Comparison of ENCODE assay signal across 7 cellular contexts in the genomic region with DNA sequence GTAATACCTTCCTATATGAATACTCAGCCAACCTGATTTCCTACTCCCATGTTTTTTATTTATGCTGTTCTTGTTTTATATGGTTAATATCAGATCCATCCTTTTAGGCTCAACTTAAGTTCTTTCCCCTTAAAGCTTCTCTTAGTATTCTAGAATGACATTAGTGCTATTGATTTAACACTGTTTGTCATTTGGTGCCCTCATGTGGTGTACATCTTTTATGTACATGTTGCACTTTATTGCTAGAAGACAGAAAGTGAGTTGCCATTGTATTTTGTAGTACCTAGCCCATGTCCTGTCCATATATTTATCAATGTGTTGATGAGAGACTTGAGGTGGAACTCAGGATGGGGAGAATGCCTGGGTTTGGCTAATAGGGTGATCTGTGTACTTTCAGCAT. TPM values are rescaled to one million over a fixed set of nuclear protein-coding genes. Genes with fewer than 3 reads are reported as not detected.
DNase-seq lines count a peak whose midpoint lies in the region; ATAC-seq and TF ChIP-seq lines count a peak whose summit lies in the region.

No MANE protein-coding gene starts in this region.

- no peak overlapping the region for H3K4me2 ChIP-seq in mesendoderm (ENCODE audit: low read length)

- H4K8ac ChIP-seq in mesendoderm (ENCODE audit: low read depth, low read length), result no peak overlapping the region

- H2BK120ac ChIP-seq in mesendoderm (ENCODE audit: low read depth, low read length), result no peak overlapping the region

- no peak for TF ChIP-seq CTCF in testis (IDR thresholded peaks at IDR 0.05)

- no peak overlapping the region for H2BK5ac ChIP-seq in mesendoderm (ENCODE audit: low read length)

- no peak overlapping the region for H3K56ac ChIP-seq in mesendoderm (ENCODE audit: low read length)

- no peak overlapping the region for H3K9ac ChIP-seq in mesendoderm (ENCODE audit: low read length)

- ATAC-seq in naive B cell (ENCODE audit: low read depth in 2 of 2) (no peak), HG03039 (IDR thresholded peaks at IDR 0.05; ENCODE audit: unreplicated experiment) (no peak)

- H3K4me3 ChIP-seq in testis (no peak overlapping the region), mesendoderm (ENCODE audit: low read length) (no peak overlapping the region)

- no peaks in the 10 kb centered on the region for H3K36me3 ChIP-seq in testis (ENCODE audit: low read depth, missing control alignments)
- peaks cover 2% of the 10 kb centered on the region for H3K36me3 ChIP-seq in mesendoderm (ENCODE audit: control insufficient read depth, insufficient read depth, low read length)

- no peak overlapping the region for H2AK5ac ChIP-seq in mesendoderm (ENCODE audit: low read length)

- no peaks in the 10 kb centered on the region for H3K9me3 ChIP-seq in testis

- H3K18ac ChIP-seq in mesendoderm (ENCODE audit: low read length), result no peak overlapping the region

- H3K27me3 Mint-ChIP-seq in activated naive CD8-positive, alpha-beta T cell treated with anti-CD3 and anti-CD28 coated beads for 36 hours, result no peaks in the 10 kb centered on the region
- H3K27me3 Mint-ChIP-seq in naive B cell, result no peaks in the 10 kb centered on the region

- intact Hi-C loops in testis (cut with DNase I; ENCODE audit: low total_unique reads), result no loop called here

- peaks cover 45% of the 10 kb centered on the region for H3K36me3 Mint-ChIP-seq in activated naive CD8-positive, alpha-beta T cell treated with anti-CD3 and anti-CD28 coated beads for 36 hours
- peaks cover 2 to 12% of the 10 kb centered on the region in 2 donors for H3K36me3 Mint-ChIP-seq in naive B cell

- peak overlapping the region; percentile 56 for H3K4me3 Mint-ChIP-seq in activated naive CD8-positive, alpha-beta T cell treated with anti-CD3 and anti-CD28 coated beads for 36 hours
- peak overlapping the region; percentile 2 to 96 (median 86) for H3K4me3 Mint-ChIP-seq in naive B cell

- H3K79me2 ChIP-seq in mesendoderm (ENCODE audit: control insufficient read depth, insufficient read depth, low read length), result peaks cover 16% of the 10 kb centered on the region

- H3K4me1 Mint-ChIP-seq in activated naive CD8-positive, alpha-beta T cell treated with anti-CD3 and anti-CD28 coated beads for 36 hours, result peaks cover 34% of the 10 kb centered on the region
- H3K4me1 Mint-ChIP-seq in naive B cell, result peaks cover 39 to 43% (median 40%) of the 10 kb centered on the region in 3 donors

- no peak overlapping the region for H3K4ac ChIP-seq in mesendoderm (ENCODE audit: low read depth, low read length)

- no peak for TF ChIP-seq POLR2A in testis (IDR thresholded peaks at IDR 0.05)

- H3K27me3 ChIP-seq in testis (no peaks in the 10 kb centered on the region), mesendoderm (ENCODE audit: insufficient read depth, low read length, poor library complexity) (no peaks in the 10 kb centered on the region)

- H3K79me1 ChIP-seq in mesendoderm (ENCODE audit: low read length), result peaks cover 17% of the 10 kb centered on the region

- no peaks in the 10 kb centered on the region for H3K9me3 Mint-ChIP-seq in activated naive CD8-positive, alpha-beta T cell treated with anti-CD3 and anti-CD28 coated beads for 36 hours
- peaks cover 0 to 1% (median 0%) of the 10 kb centered on the region in 7 donors for H3K9me3 Mint-ChIP-seq in naive B cell

- no peak overlapping the region for H3K27ac Mint-ChIP-seq in activated naive CD8-positive, alpha-beta T cell treated with anti-CD3 and anti-CD28 coated beads for 36 hours
- peak overlapping the region in 4 of 6 donors; percentile 17 to 95 (median 74) for H3K27ac Mint-ChIP-seq in naive B cell

- no peak overlapping the region for H4K5ac ChIP-seq in mesendoderm (ENCODE audit: low read length)

- no peak overlapping the region for H3K23ac ChIP-seq in mesendoderm (ENCODE audit: low read length)

- H3K4me1 ChIP-seq in testis (peaks cover 16% of the 10 kb centered on the region), mesendoderm (ENCODE audit: control insufficient read depth, low read depth, low read length) (peaks cover 8% of the 10 kb centered on the region)

- DNase-seq in DMS53 treated with DMSO at 0.1 percent for 48 hours (lab: John Stamatoyannopoulos, UW; ENCODE audit: unreplicated experiment) (peak; percentile 32), LHCN-M2 (ENCODE audit: low read depth) (peak; percentile 57), naive B cell (no peak), testis (no peak), mesendoderm (no peak)
- DNase-seq in activated naive CD8-positive, alpha-beta T cell treated with anti-CD3 and anti-CD28 coated beads for 36 hours, result no peak

- H3K27ac ChIP-seq in testis (no peak overlapping the region), mesendoderm (ENCODE audit: low read depth, low read length) (no peak overlapping the region)

- H2BK15ac ChIP-seq in mesendoderm (replicated peaks; ENCODE audit: low read depth), result no peak overlapping the region

RNA-seq across cellular contexts. Expression of gene HTRA2, which starts 2.5 kb away (rescaled TPM):
- 40.9 and 43.2 TPM in 2 replicates for total RNA-seq in LHCN-M2 (2014; rRNA removed)
- polyA plus RNA-seq in LHCN-M2 (2012), result 41.4 TPM
- total RNA-seq in activated naive CD8-positive, alpha-beta T cell treated with anti-CD3 and anti-CD28 coated beads for 36 hours, result 10 to 100 TPM; 56.8 to 59.3 TPM
- 10 to 100 TPM; 33.0 to 52.0 (median 44.7) TPM for polyA plus RNA-seq in naive B cell (ENCODE audit: low read depth in 6 of 6)
- total RNA-seq in testis, result 10 to 100 TPM; 36.5 to 46.8 TPM
- 45.8 TPM for polyA plus RNA-seq in testis (ENCODE audit: insufficient read depth, low read depth, low replicate concordance)
- polyA plus RNA-seq in mesendoderm (2013, experiment 1 of 2), result 20.5 TPM
- polyA plus RNA-seq in mesendoderm (2013, experiment 2 of 2), result 20.1 TPM

RNA-seq across cellular contexts. Expression of gene AUP1, which starts 2.7 kb away (rescaled TPM):
- total RNA-seq in LHCN-M2 (2014; rRNA removed) (140 TPM in 2 replicates), testis (100 to 1,000 TPM; 141 to 169 TPM)
- polyA plus RNA-seq in LHCN-M2 (2012), result 84.0 TPM
- 100 to 1,000 TPM; 138 to 140 TPM for total RNA-seq in activated naive CD8-positive, alpha-beta T cell treated with anti-CD3 and anti-CD28 coated beads for 36 hours
- polyA plus RNA-seq in naive B cell (ENCODE audit: low read depth in 6 of 6) (100 to 1,000 TPM in 3 of 6 donors, 10 to 100 TPM in 3; 83.3 to 155 (median 99.9) TPM), testis (ENCODE audit: insufficient read depth, low read depth, low replicate concordance) (107 TPM)
- polyA plus RNA-seq in mesendoderm (2013, experiment 1 of 2), result 81.2 TPM
- 80.8 TPM for polyA plus RNA-seq in mesendoderm (2013, experiment 2 of 2)

RNA-seq across cellular contexts. Expression of gene DQX1, which starts 6.2 kb away (rescaled TPM):
- total RNA-seq in LHCN-M2 (2014; rRNA removed), result not detected in 2 replicates
- not detected for polyA plus RNA-seq in LHCN-M2 (2012)
- total RNA-seq in activated naive CD8-positive, alpha-beta T cell treated with anti-CD3 and anti-CD28 coated beads for 36 hours, result under 1 TPM; 0.16 to 0.27 TPM
- not detected for polyA plus RNA-seq in naive B cell (ENCODE audit: low read depth in 6 of 6)
- total RNA-seq in testis, result under 1 TPM in 1 of 2 donors, not detected in 1; 0.43 TPM
- 0.86 TPM for polyA plus RNA-seq in testis (ENCODE audit: insufficient read depth, low read depth, low replicate concordance)
- polyA plus RNA-seq in mesendoderm (2013, experiment 1 of 2), result 0.29 TPM
- polyA plus RNA-seq in mesendoderm (2013, experiment 2 of 2), result 0.20 TPM

RNA-seq across cellular contexts. Expression of gene TLX2, which starts 18.0 kb away (rescaled TPM):
- total RNA-seq in LHCN-M2 (2014; rRNA removed), result 0.46 and 1.1 TPM in 2 replicates
- 0.07 TPM for polyA plus RNA-seq in LHCN-M2 (2012)
- total RNA-seq in activated naive CD8-positive, alpha-beta T cell treated with anti-CD3 and anti-CD28 coated beads for 36 hours, result under 1 TPM in 1 of 2 experiments, not detected in 1; 0.12 TPM
- polyA plus RNA-seq in naive B cell (ENCODE audit: low read depth in 6 of 6), result not detected
- total RNA-seq in testis, result 1 to 10 TPM; 1.3 to 4.5 TPM
- 1.1 TPM for polyA plus RNA-seq in testis (ENCODE audit: insufficient read depth, low read depth, low replicate concordance)
- 0.01 TPM for polyA plus RNA-seq in mesendoderm (2013, experiment 1 of 2)
- 0.06 TPM for polyA plus RNA-seq in mesendoderm (2013, experiment 2 of 2)

RNA-seq across cellular contexts. Expression of gene LOXL3, which starts 21.5 kb away (rescaled TPM):
- 9.9 and 11.7 TPM in 2 replicates for total RNA-seq in LHCN-M2 (2014; rRNA removed)
- 9.5 TPM for polyA plus RNA-seq in LHCN-M2 (2012)
- 1 to 10 TPM; 1.9 to 2.7 TPM for total RNA-seq in activated naive CD8-positive, alpha-beta T cell treated with anti-CD3 and anti-CD28 coated beads for 36 hours
- under 1 TPM in 2 of 6 donors, not detected in 4; 0.25 to 0.29 TPM for polyA plus RNA-seq in naive B cell (ENCODE audit: low read depth in 6 of 6)
- 10 to 100 TPM; 13.1 to 15.2 TPM for total RNA-seq in testis
- 10.5 TPM for polyA plus RNA-seq in testis (ENCODE audit: insufficient read depth, low read depth, low replicate concordance)
- polyA plus RNA-seq in mesendoderm (2013, experiment 1 of 2), result 5.9 TPM
- 6.0 TPM for polyA plus RNA-seq in mesendoderm (2013, experiment 2 of 2)

Comparison
In these comparisons a context has a peak if more than half of its experiments do, and no peak if none do; other contexts are left out.
1. DNase-seq: peak in DMS53 treated with DMSO at 0.1 percent for 48 hours (single experiment) and LHCN-M2 (single experiment); none in activated naive CD8-positive, alpha-beta T cell treated with anti-CD3 and anti-CD28 coated beads for 36 hours (single experiment), naive B cell (single experiment), testis (single experiment) and mesendoderm (single experiment).